In the genomic region with DNA sequence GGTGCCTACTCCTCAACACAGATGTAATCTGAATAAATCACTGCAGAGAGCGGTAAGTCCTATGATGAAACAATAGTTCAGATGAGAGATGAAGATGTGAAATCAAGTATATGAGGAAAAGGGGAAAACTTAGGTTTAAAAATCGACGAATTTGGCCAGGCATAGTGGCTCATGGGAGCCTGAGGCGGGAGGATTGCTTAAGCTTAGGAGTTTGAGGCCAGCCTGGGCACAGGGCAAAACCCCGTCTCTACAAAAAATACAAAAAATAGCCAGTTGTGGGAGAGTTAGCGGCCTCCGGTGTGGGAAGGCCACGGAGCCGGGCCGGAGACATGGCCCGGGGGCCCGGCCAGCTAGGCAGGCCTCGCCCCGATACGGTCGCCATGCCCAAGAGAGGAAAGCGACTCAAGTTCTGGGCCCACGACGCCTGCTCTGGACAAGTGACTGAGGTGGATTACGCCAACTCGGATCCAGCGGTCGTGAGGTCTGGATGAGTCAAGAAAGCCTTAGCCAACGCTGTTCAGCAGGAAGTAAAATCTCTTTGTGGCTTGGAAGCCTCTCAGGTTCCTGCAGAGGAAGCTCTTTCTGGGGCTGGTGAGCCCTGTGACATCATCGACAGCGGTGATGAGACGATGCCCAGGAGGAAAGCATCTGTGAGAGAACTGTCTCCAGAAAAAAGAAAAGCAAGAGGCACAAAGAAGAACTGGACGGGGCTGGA, we compare ENCODE assay signal across 9 cellular contexts.
DNase-seq lines count a peak whose midpoint lies in the region; TF ChIP-seq lines count a peak whose summit lies in the region.
"Had no signal": no experiment of that assay in that cellular context is flagged by ENCODE, and none has a peak within 500 bp of the region (broad histone marks: within the 10 kb centered on the region; RNA-seq: fewer than 3 reads in every experiment).

No MANE protein-coding gene starts in this region.

- TF ChIP-seq CTCF in AG04450 (IDR thresholded peaks at IDR 0.05; ENCODE audit: low read depth, low read length) = no peak
- TF ChIP-seq CTCF in right atrium auricular region (IDR thresholded peaks at IDR 0.05) = no peak
- no peak for TF ChIP-seq CTCF in thyroid gland (IDR thresholded peaks at IDR 0.05)
- TF ChIP-seq CTCF in GM10248 (IDR thresholded peaks at IDR 0.05; ENCODE audit: control extremely low read depth, extremely low read depth, low read depth, missing control alignments) = no peak

- H3K4me3 ChIP-seq in AG04450 (ENCODE audit: low read depth, low read length) (no peak overlapping the region), right atrium auricular region (no peak overlapping the region), thyroid gland (replicated peaks in 1 of 3) (no peak overlapping the region)

- peaks cover 3% of the 10 kb centered on the region; the same call in 1 of the 2 replicates for H3K9me3 ChIP-seq in AG04450 (ENCODE audit: control insufficient read depth, insufficient read depth, low read length)
- H3K9me3 ChIP-seq in right atrium auricular region = no peaks in the 10 kb centered on the region
- no peaks in the 10 kb centered on the region for H3K9me3 ChIP-seq in thyroid gland

- DNase-seq in AG04450 (ENCODE audit: low read depth, low spot score) (no peak), KG1 (lab: John Stamatoyannopoulos, UW) (peak; percentile 46), right atrium auricular region (ENCODE audit: low spot score) (peak; percentile 76), posterior vena cava (ENCODE audit: low spot score) (no peak), thyroid gland (no peak), GM10248 (ENCODE audit: extremely low spot score) (no peak), cerebellum (ENCODE audit: low spot score) (no peak)
- peak; percentile 71 for DNase-seq in activated CD4-positive, alpha-beta memory T cell treated with anti-CD3 and anti-CD28 coated beads, Interleukin-2, amount 10 ng/mL, durations not matched to agents 7 days and 5 days
- DNase-seq: H7 had no signal

- TF ChIP-seq POLR2A in thyroid gland (IDR thresholded peaks at IDR 0.05) = no peak

- no peaks in the 10 kb centered on the region for H3K27me3 ChIP-seq in AG04450 (ENCODE audit: control insufficient read depth, insufficient read depth, low read length)
- H3K27me3 ChIP-seq in right atrium auricular region = no peaks in the 10 kb centered on the region
- no peaks in the 10 kb centered on the region for H3K27me3 ChIP-seq in thyroid gland

- 80 to 83% methylated on average over 28 of the region's 28 CpGs for WGBS in thyroid gland, 2 donors

- intact Hi-C loops in posterior vena cava (cut with DNase I) (no loop called here), thyroid gland (cut with DNase I) (no loop called here)

- H3K27ac ChIP-seq in AG04450 (ENCODE audit: low read depth, low read length) = peak overlapping the region; percentile 21
- H3K27ac ChIP-seq in right atrium auricular region = no peak overlapping the region
- H3K27ac ChIP-seq in thyroid gland = no peak overlapping the region

- CTCF ChIA-PET in AG04450 (lab: Charles Lee) (no interaction called here), GM10248 (lab: Yijun Ruan, JAX) (interaction anchor here (1.0 kb wide), 1 partner anchor 56 kb away, joined by 4 read pairs; no protein-coding TSS in a partner anchor)
- CTCF ChIA-PET in activated CD4-positive, alpha-beta memory T cell treated with anti-CD3 and anti-CD28 coated beads, Interleukin-2, amount 10 ng/mL, durations not matched to agents 7 days and 5 days (lab: Charles Lee) = interaction anchor here (1.1 to 1.7 kb wide), 3 partner anchors 9 to 68 kb away, joined by 3 to 8 read pairs (median 4); no protein-coding TSS in a partner anchor

- H3K4me3 Mint-ChIP-seq in activated CD4-positive, alpha-beta memory T cell treated with anti-CD3 and anti-CD28 coated beads, Interleukin-2, amount 10 ng/mL, durations not matched to agents 7 days and 5 days = no peak overlapping the region

- no peaks in the 10 kb centered on the region for H3K36me3 ChIP-seq in right atrium auricular region
- no peaks in the 10 kb centered on the region for H3K36me3 ChIP-seq in thyroid gland

- no peaks in the 10 kb centered on the region for H3K36me3 Mint-ChIP-seq in activated CD4-positive, alpha-beta memory T cell treated with anti-CD3 and anti-CD28 coated beads, Interleukin-2, amount 10 ng/mL, durations not matched to agents 7 days and 5 days (ENCODE audit: low read depth)

- peaks cover 9% of the 10 kb centered on the region for H3K27me3 Mint-ChIP-seq in activated CD4-positive, alpha-beta memory T cell treated with anti-CD3 and anti-CD28 coated beads, Interleukin-2, amount 10 ng/mL, durations not matched to agents 7 days and 5 days

- no peaks in the 10 kb centered on the region for H3K9me3 Mint-ChIP-seq in activated CD4-positive, alpha-beta memory T cell treated with anti-CD3 and anti-CD28 coated beads, Interleukin-2, amount 10 ng/mL, durations not matched to agents 7 days and 5 days

- H3K4me1 ChIP-seq in right atrium auricular region (no peaks in the 10 kb centered on the region), thyroid gland (no peaks in the 10 kb centered on the region)

- H3K27ac Mint-ChIP-seq in activated CD4-positive, alpha-beta memory T cell treated with anti-CD3 and anti-CD28 coated beads, Interleukin-2, amount 10 ng/mL, durations not matched to agents 7 days and 5 days = peak overlapping the region; percentile 12

- POLR2A ChIA-PET in AG04450 (lab: Yijun Ruan, JAX) (interaction anchor here (1.2 kb wide), 1 partner anchor 17 kb away, joined by 3 read pairs; no protein-coding TSS in a partner anchor), GM10248 (lab: Yijun Ruan, JAX) (no interaction called here)
- POLR2A ChIA-PET in activated CD4-positive, alpha-beta memory T cell treated with anti-CD3 and anti-CD28 coated beads, Interleukin-2, amount 10 ng/mL, durations not matched to agents 7 days and 5 days (lab: Charles Lee) = interaction anchor here (0.9 to 2.2 kb wide), 3 partner anchors 9 to 63 kb away, joined by 3 to 8 read pairs (median 4); a partner anchor contains a TSS

- H3K4me1 Mint-ChIP-seq in activated CD4-positive, alpha-beta memory T cell treated with anti-CD3 and anti-CD28 coated beads, Interleukin-2, amount 10 ng/mL, durations not matched to agents 7 days and 5 days = peaks cover 19% of the 10 kb centered on the region

Comparison
In these comparisons a context has a peak if more than half of its experiments do, and no peak if none do; other contexts are left out.
1. DNase-seq: peak in KG1 (single experiment), activated CD4-positive, alpha-beta memory T cell treated with anti-CD3 and anti-CD28 coated beads, Interleukin-2, amount 10 ng/mL, durations not matched to agents 7 days and 5 days (single experiment) and right atrium auricular region (single experiment); none in AG04450 (single experiment), posterior vena cava (single experiment), thyroid gland (0 of 2), GM10248 (single experiment) and cerebellum (single experiment).